19 cellular contexts compared by ENCODE assay signal in the genomic region with DNA sequence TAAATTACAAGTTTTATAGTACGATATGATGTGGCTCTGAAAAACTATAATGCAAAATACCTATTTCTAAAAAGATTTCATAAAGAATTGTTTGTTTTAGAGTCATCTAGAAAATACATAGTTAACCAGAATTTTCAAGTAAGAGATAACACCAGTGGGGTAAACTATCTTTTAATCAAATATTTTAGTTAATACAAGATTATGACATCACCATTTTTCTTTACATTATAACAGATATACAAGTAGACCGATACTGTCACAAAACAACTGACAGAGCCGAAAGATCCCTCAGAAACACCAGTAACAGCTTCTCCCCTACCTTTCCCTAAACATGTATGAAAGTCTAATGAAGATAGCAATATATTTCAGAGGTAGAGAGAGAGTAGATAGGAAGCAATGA. TPM values are rescaled to one million over a fixed set of nuclear protein-coding genes. Genes with fewer than 3 reads are reported as not detected.
DNase-seq lines count a peak whose midpoint lies in the region; ATAC-seq, FAIRE-seq and TF ChIP-seq lines count a peak whose summit lies in the region.
"Had no signal": no experiment of that assay in that cellular context is flagged by ENCODE, and none has a peak within 500 bp of the region (broad histone marks: within the 10 kb centered on the region; RNA-seq: fewer than 3 reads in every experiment).

No MANE protein-coding gene starts in this region.

- H3K4me3 Mint-ChIP-seq in activated T-cell treated with anti-CD3 and anti-CD28 coated beads, Interleukin-2, amount 50 U/mL, for 24 hours = no peak overlapping the region
- no peak overlapping the region for H3K4me3 Mint-ChIP-seq in activated T-cell treated with anti-CD3 and anti-CD28 coated beads, Interleukin-2, amount 50 U/mL, for 72 hours
- H3K4me3 Mint-ChIP-seq: CD4-positive, alpha-beta T cell; H9 had no signal

- H3K4me1 Mint-ChIP-seq in activated T-cell treated with anti-CD3 and anti-CD28 coated beads, Interleukin-2, amount 50 U/mL, for 24 hours (ENCODE audit: low read depth) = peaks cover 3% of the 10 kb centered on the region
- peaks cover 8% of the 10 kb centered on the region for H3K4me1 Mint-ChIP-seq in activated T-cell treated with anti-CD3 and anti-CD28 coated beads, Interleukin-2, amount 50 U/mL, for 72 hours (ENCODE audit: low read depth)
- H3K4me1 Mint-ChIP-seq: H9 had no signal

- H3K9ac ChIP-seq in GM12878 (ENCODE audit: control insufficient read depth, insufficient read depth, low read length) (no peak overlapping the region), smooth muscle cell (ENCODE audit: low read depth) (no peak overlapping the region)
- H3K9ac ChIP-seq: KMS-11 had no signal

- SMC1A ChIA-PET in GM12878 (lab: Charles Lee; ENCODE audit: uncharacterized antibody, unreplicated experiment) = interaction anchor here (1.1 to 1.6 kb wide), 5 partner anchors 16 to 48 kb away, joined by 3 read pairs; no protein-coding TSS in a partner anchor

- peaks cover 3 to 23% of the 10 kb centered on the region in 2 experiments for H3K36me3 ChIP-seq in GM12878 (ENCODE audit: control insufficient read depth in 2 of 2, insufficient read depth in 2 of 2, low read length in 1 of 2)
- H3K36me3 ChIP-seq in pancreas = peaks cover 0 to 11% (median 0%) of the 10 kb centered on the region in 3 donors
- no peaks in the 10 kb centered on the region for H3K36me3 ChIP-seq in smooth muscle cell (ENCODE audit: low read depth)

- FAIRE-seq in GM12878 (lab: Jason Lieb, UNC) = no peak
- peak; percentile 66 for FAIRE-seq in pancreas (lab: Jason Lieb, UNC)
- FAIRE-seq: A549, GM12891, GM19239, H1 had no signal

- in situ Hi-C loops in GM12878 (cut with MboI) = no loop called here

- CTCF ChIA-PET in GM12878 (lab: Yijun Ruan, JAX) = interaction anchor here (1.5 kb wide), 1 partner anchor 304 kb away, joined by 3 read pairs; no protein-coding TSS in a partner anchor

- H3K4me2 ChIP-seq in GM12878 (ENCODE audit: control insufficient read depth, insufficient read depth) (no peak overlapping the region), smooth muscle cell (no peak overlapping the region)
- H3K4me2 ChIP-seq: A549, KMS-11 had no signal

- H3K9me3 Mint-ChIP-seq in activated T-cell treated with anti-CD3 and anti-CD28 coated beads, Interleukin-2, amount 50 U/mL, for 24 hours = no peaks in the 10 kb centered on the region
- H3K9me3 Mint-ChIP-seq in activated T-cell treated with anti-CD3 and anti-CD28 coated beads, Interleukin-2, amount 50 U/mL, for 72 hours = no peaks in the 10 kb centered on the region
- H3K9me3 Mint-ChIP-seq: CD4-positive, alpha-beta T cell; H9 had no signal

- no peak for DNase-seq in activated T-cell treated with anti-CD3 and anti-CD28 coated beads, Interleukin-2, amount 50 U/mL, for 24 hours
- DNase-seq in activated T-cell treated with anti-CD3 and anti-CD28 coated beads, Interleukin-2, amount 50 U/mL, for 72 hours = no peak
- DNase-seq in GM12878 (ENCODE audit: low read depth, low spot score) (no peak), pancreas (no peak), middle frontal gyrus (ENCODE audit: extremely low spot score, low spot score) (no peak), smooth muscle cell (lab: John Stamatoyannopoulos, UW; ENCODE audit: unreplicated experiment) (no peak)
- DNase-seq: AML-193; CD4-positive, alpha-beta T cell; DMS153; DMS79 treated with DMSO at 0.1 percent for 48 hours; H9 had no signal

- peaks cover 73% of the 10 kb centered on the region for H3K36me3 Mint-ChIP-seq in activated T-cell treated with anti-CD3 and anti-CD28 coated beads, Interleukin-2, amount 50 U/mL, for 24 hours (ENCODE audit: low read depth)
- H3K36me3 Mint-ChIP-seq in activated T-cell treated with anti-CD3 and anti-CD28 coated beads, Interleukin-2, amount 50 U/mL, for 72 hours (ENCODE audit: insufficient read depth in 2 of 2) = peaks cover 3 to 10% of the 10 kb centered on the region in 2 donors

- H4K20me1 ChIP-seq in GM12878 (ENCODE audit: control insufficient read depth, insufficient read depth) (no peaks in the 10 kb centered on the region), smooth muscle cell (ENCODE audit: low read depth) (no peaks in the 10 kb centered on the region)

- no peaks in the 10 kb centered on the region for H3K79me2 ChIP-seq in GM12878 (ENCODE audit: control insufficient read depth, insufficient read depth, low read length)
- H3K79me2 ChIP-seq in smooth muscle cell (ENCODE audit: low read depth) = no peaks in the 10 kb centered on the region

- 99% methylated on average over 3 of the region's 3 CpGs for WGBS in GM12878 (ENCODE audit: insufficient coverage, insufficient replicate concordance, low lambda C conversion rate, missing lambda C conversion rate)
- WGBS in pancreas, 2 donors = 90 to 91% methylated on average over 3 of the region's 3 CpGs
- 98% methylated on average over 3 of the region's 3 CpGs for WGBS in smooth muscle cell (ENCODE audit: low lambda C conversion rate)

- H3K27ac ChIP-seq in GM12878 (ENCODE audit: control insufficient read depth, insufficient read depth) (no peak overlapping the region), pancreas (no peak overlapping the region), smooth muscle cell (ENCODE audit: low read depth) (no peak overlapping the region)
- H3K27ac ChIP-seq: 22Rv1, A549, C4-2B, KMS-11 had no signal

- H3K27me3 Mint-ChIP-seq in activated T-cell treated with anti-CD3 and anti-CD28 coated beads, Interleukin-2, amount 50 U/mL, for 24 hours = no peaks in the 10 kb centered on the region
- H3K27me3 Mint-ChIP-seq in activated T-cell treated with anti-CD3 and anti-CD28 coated beads, Interleukin-2, amount 50 U/mL, for 72 hours (ENCODE audit: low read depth) = no peaks in the 10 kb centered on the region
- H3K27me3 Mint-ChIP-seq: CD4-positive, alpha-beta T cell had no signal

- no peak for TF ChIP-seq POLR2A in GM12878 (IDR thresholded peaks at IDR 0.05; ENCODE audit: low read depth, low read length)

- RAD21 ChIA-PET in GM12878 (lab: Charles Lee; ENCODE audit: unreplicated experiment) = interaction anchor here (2.1 kb wide), 1 partner anchor 70 kb away, joined by 4 read pairs; no protein-coding TSS in a partner anchor

- TF ChIP-seq CTCF in GM12878 (IDR thresholded peaks at IDR 0.05 in 2 of 3, conservative IDR thresholded peaks at IDR 0.05 in 1 of 3; ENCODE audit: control insufficient read depth in 2 of 3, extremely low read depth in 1 of 3, insufficient read depth in 1 of 3, low read depth in 3 of 3, low read length in 3 of 3) (no peak), pancreas (IDR thresholded peaks at IDR 0.05) (no peak), smooth muscle cell (IDR thresholded peaks at IDR 0.05; ENCODE audit: borderline replicate concordance, insufficient read depth, poor library complexity, severe bottlenecking) (no peak)

- no peak for TF ChIP-seq RAD21 in GM12878 (IDR thresholded peaks at IDR 0.05; ENCODE audit: insufficient read depth, low read depth, low read length)

- H3K27me3 ChIP-seq in GM12878 (replicated peaks in 1 of 2; ENCODE audit: control insufficient read depth in 2 of 2, insufficient read depth in 2 of 2, low read length in 1 of 2) (no peaks in the 10 kb centered on the region), pancreas (no peaks in the 10 kb centered on the region), smooth muscle cell (ENCODE audit: low read depth) (no peaks in the 10 kb centered on the region)

- H3K27ac Mint-ChIP-seq in activated T-cell treated with anti-CD3 and anti-CD28 coated beads, Interleukin-2, amount 50 U/mL, for 24 hours = peak overlapping the region; percentile 30
- no peak overlapping the region for H3K27ac Mint-ChIP-seq in activated T-cell treated with anti-CD3 and anti-CD28 coated beads, Interleukin-2, amount 50 U/mL, for 72 hours
- H3K27ac Mint-ChIP-seq: CD4-positive, alpha-beta T cell; H9 had no signal

- H3K9me3 ChIP-seq in GM12878 (replicated peaks; ENCODE audit: control insufficient read depth, insufficient read depth, low read length) (no peaks in the 10 kb centered on the region), pancreas (no peaks in the 10 kb centered on the region), smooth muscle cell (replicated peaks; ENCODE audit: low read depth) (no peaks in the 10 kb centered on the region)
- H3K9me3 ChIP-seq: A549 had no signal

- POLR2A ChIA-PET in GM12878 (lab: Charles Lee) = no interaction called here

- H3K4me1 ChIP-seq in GM12878 (ENCODE audit: control insufficient read depth, insufficient read depth, low read length) = no peaks in the 10 kb centered on the region
- peaks cover 0 to 11% (median 4%) of the 10 kb centered on the region in 3 donors for H3K4me1 ChIP-seq in pancreas
- no peaks in the 10 kb centered on the region for H3K4me1 ChIP-seq in smooth muscle cell (ENCODE audit: low read depth)

- TF ChIP-seq EP300 in GM12878 (IDR thresholded peaks at IDR 0.05; ENCODE audit: borderline replicate concordance in 1 of 2, control insufficient read depth in 1 of 2, low read depth in 2 of 2, low read length in 2 of 2) = no peak

- H2AFZ ChIP-seq in GM12878 (ENCODE audit: control insufficient read depth, low read depth, low read length) (no peak overlapping the region), smooth muscle cell (ENCODE audit: low read depth) (no peak overlapping the region)

- H3K4me3 ChIP-seq in GM12878 (no peak overlapping the region), pancreas (no peak overlapping the region), smooth muscle cell (no peak overlapping the region)
- H3K4me3 ChIP-seq: A549 had no signal

- intact Hi-C loops in GM12878 (cut with micrococcal nuclease; ENCODE audit: unreplicated experiment) (no loop called here), pancreas (cut with DNase I) (no loop called here)

- TSS peak; percentile 5 for BruUV-seq in GM12878 (replicated peaks; lab: Mats Ljungman, UMichigan)

- peaks cover 3% of the 10 kb centered on the region for H3F3A ChIP-seq in smooth muscle cell (ENCODE audit: low read depth)

- no peak for ATAC-seq in activated T-cell treated with anti-CD3 and anti-CD28 coated beads, Interleukin-2, amount 50 U/mL, for 72 hours (replicated peaks in 1 of 2)
- ATAC-seq in GM12878 = no peak
- ATAC-seq in pancreas = no peak
- ATAC-seq in HG03354 (IDR thresholded peaks at IDR 0.05; ENCODE audit: poor library complexity, severe bottlenecking, unreplicated experiment) = no peak
- ATAC-seq: A549 had no signal

RNA-seq across cellular contexts. Expression of gene EPS15, which starts 54.2 kb away (rescaled TPM):
- 10 to 100 TPM; 78.0 to 84.0 TPM for total RNA-seq in activated T-cell treated with anti-CD3 and anti-CD28 coated beads, Interleukin-2, amount 50 U/mL, for 72 hours
- 323 and 356 TPM in 2 replicates for total RNA-seq in GM12878 (2013; cell fraction: nucleolus; rRNA removed)
- 53.4 and 65.1 TPM in 2 replicates for total RNA-seq in GM12878 (2014; rRNA removed)
- total RNA-seq in GM12878 (2014; rRNA removed; fragmentation: Illumina TruSeq; extraction: Trizol) = 71.6 and 75.1 TPM in 2 replicates
- 87.8 and 88.2 TPM in 2 replicates for total RNA-seq in GM12878 (2021)
- 19.0 TPM for polyA plus RNA-seq in GM12878 (2011; ENCODE audit: low read depth)
- polyA plus RNA-seq in GM12878 (2011; rRNA removed) = 61.9 and 86.3 TPM in 2 replicates
- polyA plus RNA-seq in GM12878 (2011; cell fraction: cytosol; rRNA removed) = 23.5 and 33.2 TPM in 2 replicates
- 33.4 and 34.4 TPM in 2 replicates for polyA plus RNA-seq in GM12878 (2011; cell fraction: nucleus; rRNA removed)
- polyA plus RNA-seq in GM12878 (2012) = 27.6 and 33.8 TPM in 2 replicates
- 60.6 and 80.7 TPM in 2 replicates for polyA plus RNA-seq in GM12878 (2014; fragmentation: Illumina TruSeq; extraction: Trizol)
- 10 to 100 TPM; 24.7 to 49.5 TPM for polyA plus RNA-seq in GM12878 (2014; fragmentation: Nextera tagmentation; extraction: Ambion mirVana)
- 37.6 and 43.3 TPM in 2 replicates for polyA plus RNA-seq in GM12878 (2014; rRNA removed)
- polyA plus RNA-seq in GM12878 (2016; fragmentation: Nextera tagmentation; extraction: Ambion mirVana) = 10 to 100 TPM; 55.5 to 57.1 TPM
- polyA minus RNA-seq in GM12878 (2011; rRNA and poly(A)+ RNA removed) = 79.6 and 113 TPM in 2 replicates
- 37.7 and 45.4 TPM in 2 replicates for polyA minus RNA-seq in GM12878 (2011; cell fraction: cytosol; rRNA and poly(A)+ RNA removed)
- 29.9 and 40.9 TPM in 2 replicates for polyA minus RNA-seq in GM12878 (2011; cell fraction: nucleus; rRNA and poly(A)+ RNA removed)
- 10 to 100 TPM; 23.4 to 42.0 (median 28.4) TPM for total RNA-seq in pancreas
- 10 to 100 TPM in 1 of 2 donors, 1 to 10 TPM in 1; 9.9 to 15.6 TPM for polyA plus RNA-seq in pancreas
- 36.6 and 54.3 TPM in 2 replicates for total RNA-seq in smooth muscle cell
- polyA plus RNA-seq in smooth muscle cell = 9.0 and 12.2 TPM in 2 replicates
